In the genomic region with DNA sequence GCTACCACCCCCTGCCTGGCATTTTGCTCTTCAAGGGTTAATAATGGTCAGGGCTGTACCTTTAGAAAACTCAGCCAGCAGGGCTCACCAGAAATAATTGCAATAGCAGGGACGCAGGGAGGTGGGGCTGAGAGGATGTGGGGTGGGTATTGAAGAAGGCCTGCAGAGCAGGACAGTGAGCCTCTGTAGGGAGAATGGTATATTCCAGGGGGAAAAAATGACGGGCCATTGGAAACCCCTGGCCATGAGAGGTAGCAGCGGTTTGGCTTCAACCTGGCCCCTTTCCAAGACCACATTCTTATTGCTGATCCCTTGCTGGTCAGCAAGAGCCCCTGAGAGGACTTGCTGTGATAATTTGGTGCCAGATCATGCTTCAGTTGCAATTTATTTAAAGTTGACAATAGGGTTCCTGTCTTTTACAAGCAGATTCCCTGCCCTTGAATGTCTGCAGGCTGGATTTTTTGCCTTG, we compare ENCODE assay signal across 1 cellular context.
TF ChIP-seq lines count a peak whose summit lies in the region.

No MANE protein-coding gene starts in this region.

TF ChIP-seq in HepG2, 621 proteins besides CTCF, POLR2A, EP300 and RAD21 (continued from another document):
- TF ChIP-seq, protein P1, sequence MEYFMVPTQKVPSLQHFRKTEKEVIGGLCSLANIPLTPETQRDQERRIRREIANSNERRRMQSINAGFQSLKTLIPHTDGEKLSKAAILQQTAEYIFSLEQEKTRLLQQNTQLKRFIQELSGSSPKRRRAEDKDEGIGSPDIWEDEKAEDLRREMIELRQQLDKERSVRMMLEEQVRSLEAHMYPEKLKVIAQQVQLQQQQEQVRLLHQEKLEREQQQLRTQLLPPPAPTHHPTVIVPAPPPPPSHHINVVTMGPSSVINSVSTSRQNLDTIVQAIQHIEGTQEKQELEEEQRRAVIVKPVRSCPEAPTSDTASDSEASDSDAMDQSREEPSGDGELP (IDR thresholded peaks at IDR 0.05; ENCODE audit: borderline replicate concordance, low read depth) = no peak
TF ChIP-seq in HepG2: peak in this region for 3.
